Comparison of ENCODE assay signal across 13 cellular contexts in the genomic region with DNA sequence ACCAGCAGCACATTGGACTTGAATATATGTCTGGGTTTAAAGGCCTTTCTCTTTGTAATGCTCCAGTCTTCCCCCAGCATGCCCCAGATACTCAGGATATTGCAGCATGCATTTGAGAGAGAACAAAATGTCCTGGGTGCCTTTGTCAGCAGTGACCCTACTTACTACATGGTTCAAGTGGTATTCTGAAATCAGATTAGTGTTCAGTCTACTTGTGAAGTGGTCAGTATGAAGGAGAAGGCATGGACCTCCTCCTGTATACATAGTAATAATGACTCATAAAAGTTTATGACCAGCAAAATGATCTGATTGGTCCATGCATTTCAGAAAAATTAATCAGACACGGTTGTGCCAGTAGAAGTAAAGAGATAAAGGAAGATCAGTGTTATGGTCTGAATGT. TPM values are rescaled to one million over a fixed set of nuclear protein-coding genes. Genes with fewer than 3 reads are reported as not detected.
DNase-seq lines count a peak whose midpoint lies in the region; ATAC-seq and TF ChIP-seq lines count a peak whose summit lies in the region.
"Had no signal": no experiment of that assay in that cellular context is flagged by ENCODE, and none has a peak within 500 bp of the region (broad histone marks: within the 10 kb centered on the region; RNA-seq: fewer than 3 reads in every experiment).

No MANE protein-coding gene starts in this region.

- H3K9me3 ChIP-seq in ascending aorta: no peaks in the 10 kb centered on the region
- H3K9me3 ChIP-seq in stomach: no peaks in the 10 kb centered on the region

- H3K4me1 ChIP-seq in ascending aorta (peaks cover 3 to 33% of the 10 kb centered on the region in 2 donors), stomach (peaks cover 0 to 17% (median 8%) of the 10 kb centered on the region in 4 donors)

- ATAC-seq in T-cell (replicated peaks in 1 of 4): no peak
- ATAC-seq in activated T-cell treated with anti-CD3 and anti-CD28 coated beads, Interleukin-2, amount 50 U/mL, for 4 hours: no peak
- ATAC-seq: activated T-cell treated with anti-CD3 and anti-CD28 coated beads, Interleukin-2, amount 50 U/mL, for 72 hours had no signal

- DNase-seq in HFFc6 (peak; percentile 60), ascending aorta (ENCODE audit: low spot score in 2 of 2) (no peak), glutamatergic neuron (no peak), stomach (no peak), NCI-H2081 (lab: John Stamatoyannopoulos, UW) (no peak), OCI-M2 (lab: John Stamatoyannopoulos, UW; ENCODE audit: unreplicated experiment) (no peak), T-cell (no peak)
- no peak for DNase-seq in activated T-cell treated with anti-CD3 and anti-CD28 coated beads, Interleukin-2, amount 50 U/mL, for 4 hours
- DNase-seq: activated CD4-positive, alpha-beta T cell treated with anti-CD3 and anti-CD28 coated beads for 4 hours; activated T-cell treated with anti-CD3 and anti-CD28 coated beads, Interleukin-2, amount 50 U/mL, for 72 hours; CD4-positive, CD25-positive, alpha-beta regulatory T cell; H9; stimulated activated naive CD4-positive, alpha-beta T cell treated with Interleukin-2 at 50 U/mL for 16 hours had no signal

- H3K27ac Mint-ChIP-seq in HFFc6: no peak overlapping the region; the same call in 1 of the 2 replicates
- peak overlapping the region; percentile 8 for H3K27ac Mint-ChIP-seq in glutamatergic neuron (ENCODE audit: unreplicated experiment)
- no peak overlapping the region for H3K27ac Mint-ChIP-seq in T-cell
- H3K27ac Mint-ChIP-seq: activated T-cell treated with anti-CD3 and anti-CD28 coated beads, Interleukin-2, amount 50 U/mL, for 72 hours; H9 had no signal

- H3K36me3 ChIP-seq in ascending aorta (no peaks in the 10 kb centered on the region), stomach (peaks cover 0 to 19% (median 13%) of the 10 kb centered on the region in 4 donors)

- no peak overlapping the region for H3K4me3 Mint-ChIP-seq in HFFc6
- H3K4me3 Mint-ChIP-seq in glutamatergic neuron (ENCODE audit: unreplicated experiment): no peak overlapping the region
- no peak overlapping the region for H3K4me3 Mint-ChIP-seq in T-cell
- H3K4me3 Mint-ChIP-seq in activated T-cell treated with anti-CD3 and anti-CD28 coated beads, Interleukin-2, amount 50 U/mL, for 4 hours: no peak overlapping the region
- H3K4me3 Mint-ChIP-seq: activated T-cell treated with anti-CD3 and anti-CD28 coated beads, Interleukin-2, amount 50 U/mL, for 72 hours; CD4-positive, CD25-positive, alpha-beta regulatory T cell; H9 had no signal

- WGBS in stomach, 5 donors: 74 to 84% (median 83%) methylated on average over 1 of the region's 1 CpG

- H3K4me1 Mint-ChIP-seq in HFFc6 (ENCODE audit: low read depth) (peaks cover 42% of the 10 kb centered on the region), glutamatergic neuron (ENCODE audit: low read depth, unreplicated experiment) (peaks cover 19% of the 10 kb centered on the region), T-cell (no peaks in the 10 kb centered on the region)
- no peaks in the 10 kb centered on the region for H3K4me1 Mint-ChIP-seq in activated T-cell treated with anti-CD3 and anti-CD28 coated beads, Interleukin-2, amount 50 U/mL, for 4 hours (ENCODE audit: low read depth)

- TF ChIP-seq EP300 in stomach (IDR thresholded peaks at IDR 0.05): peak; percentile 54

- H3K27me3 ChIP-seq in ascending aorta (no peaks in the 10 kb centered on the region), stomach (no peaks in the 10 kb centered on the region)

- H3K9me3 Mint-ChIP-seq in HFFc6 (no peaks in the 10 kb centered on the region), glutamatergic neuron (ENCODE audit: unreplicated experiment) (no peaks in the 10 kb centered on the region), T-cell (no peaks in the 10 kb centered on the region)
- no peaks in the 10 kb centered on the region for H3K9me3 Mint-ChIP-seq in activated T-cell treated with anti-CD3 and anti-CD28 coated beads, Interleukin-2, amount 50 U/mL, for 4 hours
- H3K9me3 Mint-ChIP-seq: activated T-cell treated with anti-CD3 and anti-CD28 coated beads, Interleukin-2, amount 50 U/mL, for 72 hours; CD4-positive, CD25-positive, alpha-beta regulatory T cell; H9 had no signal

- CTCF ChIA-PET in T-cell (lab: Charles Lee): no interaction called here

- TF ChIP-seq CTCF in HFFc6 (IDR thresholded peaks at IDR 0.05) (no peak), ascending aorta (IDR thresholded peaks at IDR 0.05) (no peak), glutamatergic neuron (IDR thresholded peaks at IDR 0.05; ENCODE audit: partially characterized antibody, unreplicated experiment) (no peak), stomach (IDR thresholded peaks at IDR 0.05) (no peak)

- H3K27ac ChIP-seq in ascending aorta (peak overlapping the region; percentile 41 to 52), stomach (peak overlapping the region in 1 of 5 donors; percentile 22)

- peaks cover 3% of the 10 kb centered on the region; the same call in 1 of the 2 replicates for H3K27me3 Mint-ChIP-seq in HFFc6 (ENCODE audit: insufficient read depth)
- peaks cover under 1% of the 10 kb centered on the region for H3K27me3 Mint-ChIP-seq in glutamatergic neuron (ENCODE audit: unreplicated experiment)
- H3K27me3 Mint-ChIP-seq in T-cell: no peaks in the 10 kb centered on the region
- no peaks in the 10 kb centered on the region for H3K27me3 Mint-ChIP-seq in activated T-cell treated with anti-CD3 and anti-CD28 coated beads, Interleukin-2, amount 50 U/mL, for 4 hours (ENCODE audit: low read depth)
- H3K27me3 Mint-ChIP-seq: CD4-positive, CD25-positive, alpha-beta regulatory T cell had no signal

- POLR2A ChIA-PET in T-cell (lab: Charles Lee): no interaction called here

- TF ChIP-seq POLR2A in stomach (IDR thresholded peaks at IDR 0.05): no peak

- no peak overlapping the region for H3K4me3 ChIP-seq in ascending aorta
- H3K4me3 ChIP-seq in stomach: no peak overlapping the region

- H3K36me3 Mint-ChIP-seq in HFFc6 (ENCODE audit: low read depth): peaks cover 11% of the 10 kb centered on the region
- no peaks in the 10 kb centered on the region for H3K36me3 Mint-ChIP-seq in glutamatergic neuron (ENCODE audit: unreplicated experiment)
- H3K36me3 Mint-ChIP-seq in T-cell: peaks cover 19% of the 10 kb centered on the region
- peaks cover 9% of the 10 kb centered on the region for H3K36me3 Mint-ChIP-seq in activated T-cell treated with anti-CD3 and anti-CD28 coated beads, Interleukin-2, amount 50 U/mL, for 4 hours (ENCODE audit: insufficient read depth)

- intact Hi-C loops in ascending aorta (cut with DNase I): no loop called here
- intact Hi-C loops in stomach (cut with DNase I; ENCODE audit: low total_unique reads): no loop called here

RNA-seq across cellular contexts. Expression of gene GPR21, which starts 25.4 kb away (rescaled TPM):
- under 1 TPM in 1 of 6 experiments, not detected in 5; 0.26 TPM for total RNA-seq in HFFc6 (2021; fragmentation: NEBNext Ultra II Directional; extraction: Animal tissue kit (Norgen Biotek cat#: 25700))
- total RNA-seq in ascending aorta: 5.7 TPM
- total RNA-seq in glutamatergic neuron (ENCODE audit: unreplicated experiment): 3.8 TPM
- total RNA-seq in stomach: 1 to 10 TPM in 1 of 5 donors, not detected in 4; 7.0 TPM
- not detected for polyA plus RNA-seq in stomach
- total RNA-seq in T-cell: 1 to 10 TPM in 3 of 5 donors, under 1 TPM in 2; 0.23 to 2.4 (median 1.0) TPM
- under 1 TPM in 2 of 3 donors, not detected in 1; 0.27 to 0.33 TPM for total RNA-seq in activated T-cell treated with anti-CD3 and anti-CD28 coated beads, Interleukin-2, amount 50 U/mL, for 4 hours
- polyA plus RNA-seq: CD4-positive, CD25-positive, alpha-beta regulatory T cell had no signal
